ENCODE assay signal across 1 cellular context in genomic region chr1:228372183-228373003, GRCh38.
TF ChIP-seq lines count a peak whose summit lies in the region.

No MANE protein-coding gene starts in this region.

TF ChIP-seq in K562, 482 proteins besides CTCF, POLR2A, EP300 and RAD21 (continued from another document and continues in another):
- TF ChIP-seq ZFP91 (CRISPR knock-in tag; IDR thresholded peaks at IDR 0.05) (no peak), CEBPB (tag; IDR thresholded peaks at IDR 0.05) (no peak), CBX2 (IDR thresholded peaks at IDR 0.05; ENCODE audit: insufficient read depth, low read length, poor library complexity, severe bottlenecking) (no peak), CC2D1A (IDR thresholded peaks at IDR 0.05) (no peak), ZNF699 (CRISPR knock-in tag; IDR thresholded peaks at IDR 0.05; ENCODE audit: insufficient replicate concordance) (no peak), PHF21A (IDR thresholded peaks at IDR 0.05; ENCODE audit: borderline replicate concordance, low read depth) (no peak), U2AF1 (optimal IDR thresholded peaks at IDR 0.05; ENCODE audit: low read depth, low read length) (no peak), MYC (IDR thresholded peaks at IDR 0.05; ENCODE audit: low read depth, low read length) (peak; percentile 70; the same call in 1 of the 2 replicates), MYC (CRISPR knock-in tag; IDR thresholded peaks at IDR 0.05; ENCODE audit: borderline replicate concordance, low read depth) (no peak), TBP (optimal IDR thresholded peaks at IDR 0.05; ENCODE audit: low read depth, low read length) (no peak), KDM5B (IDR thresholded peaks at IDR 0.05; ENCODE audit: insufficient replicate concordance, low read depth, low read length) (peak; percentile 3), KDM4B (IDR thresholded peaks at IDR 0.05; ENCODE audit: borderline replicate concordance in 2 of 2, low read depth in 1 of 2) (no peak), ZFPM2 (CRISPR knock-in tag; IDR thresholded peaks at IDR 0.05) (no peak), KLF10 (CRISPR knock-in tag; IDR thresholded peaks at IDR 0.05) (no peak), ZNF609 (CRISPR knock-in tag; IDR thresholded peaks at IDR 0.05; ENCODE audit: borderline replicate concordance) (no peak), ARID2 (IDR thresholded peaks at IDR 0.05) (no peak), E2F3 (CRISPR knock-in tag; IDR thresholded peaks at IDR 0.05) (no peak), CBX8 (IDR thresholded peaks at IDR 0.05; ENCODE audit: borderline replicate concordance, extremely low read depth, low read depth, low read length, poor library complexity, severe bottlenecking) (no peak), MLX (CRISPR knock-in tag; conservative IDR thresholded peaks at IDR 0.05) (no peak), HINFP (tag; conservative IDR thresholded peaks at IDR 0.05; ENCODE audit: low read depth) (no peak), RBM25 (IDR thresholded peaks at IDR 0.05; ENCODE audit: low read depth, low read length, severe bottlenecking) (no peak), TCF7L2 (IDR thresholded peaks at IDR 0.05; ENCODE audit: low read depth, low read length) (no peak), ZBTB17 (CRISPR knock-in tag; IDR thresholded peaks at IDR 0.05) (no peak), CHD2 (IDR thresholded peaks at IDR 0.05; ENCODE audit: low read depth, low read length) (no peak), RCOR1 (IDR thresholded peaks at IDR 0.05; ENCODE audit: borderline replicate concordance in 1 of 2, low read depth in 2 of 2, low read length in 2 of 2) (0 out of 4 replicates have a peak, but pooled peaks of 1 of the 2 experiments have one; percentile 21), MTA3 (IDR thresholded peaks at IDR 0.05; ENCODE audit: borderline replicate concordance) (no peak; the same call in 1 of the 2 replicates), TCF15 (CRISPR knock-in tag; IDR thresholded peaks at IDR 0.05) (no peak), ZNF780A (CRISPR knock-in tag; IDR thresholded peaks at IDR 0.05) (no peak), ZNF449 (CRISPR knock-in tag; IDR thresholded peaks at IDR 0.05) (no peak), ZBTB7A (IDR thresholded peaks at IDR 0.05; ENCODE audit: borderline replicate concordance, control insufficient read depth, low read depth, low read length) (no peak), JUNB (CRISPR knock-in tag; conservative IDR thresholded peaks at IDR 0.05) (no peak), CTBP1 (IDR thresholded peaks at IDR 0.05; ENCODE audit: borderline replicate concordance) (peak; percentile 81; the same call in 1 of the 2 replicates), CHCHD3 (CRISPR knock-in tag; IDR thresholded peaks at IDR 0.05) (no peak), ZNF589 (CRISPR knock-in tag; IDR thresholded peaks at IDR 0.05; ENCODE audit: low read depth) (no peak), GABPB1 (CRISPR knock-in tag; IDR thresholded peaks at IDR 0.05) (no peak), TAF1 (IDR thresholded peaks at IDR 0.05; ENCODE audit: control insufficient read depth, extremely low read depth, insufficient read depth, low read length, severe bottlenecking) (no peak), DPF2 (IDR thresholded peaks at IDR 0.05) (0 out of 2 replicates have a peak, but pooled peaks have one; percentile 26), SMAD2 (IDR thresholded peaks at IDR 0.05; ENCODE audit: low read depth, low read length) (no peak), PYGO2 (tag; IDR thresholded peaks at IDR 0.05) (no peak), TCF7 (IDR thresholded peaks at IDR 0.05; ENCODE audit: borderline replicate concordance) (no peak), CREB5 (CRISPR knock-in tag; IDR thresholded peaks at IDR 0.05) (no peak), MCM3 (IDR thresholded peaks at IDR 0.05) (no peak), MYBL2 (IDR thresholded peaks at IDR 0.05; ENCODE audit: low read depth) (no peak), MYBL2 (CRISPR knock-in tag; IDR thresholded peaks at IDR 0.05; ENCODE audit: borderline replicate concordance) (no peak), PHF8 (IDR thresholded peaks at IDR 0.05; ENCODE audit: borderline replicate concordance, low read length) (no peak), CREM (IDR thresholded peaks at IDR 0.05; ENCODE audit: low read depth) (no peak), MNT (conservative IDR thresholded peaks at IDR 0.05) (peak; percentile 85 to 88), ZNF324 (CRISPR knock-in tag; IDR thresholded peaks at IDR 0.05) (no peak), USF1 (CRISPR knock-in tag; IDR thresholded peaks at IDR 0.05) (peak; percentile 75), POLR2H (tag; IDR thresholded peaks at IDR 0.05; ENCODE audit: low read depth) (no peak), ZNF584 (CRISPR knock-in tag; IDR thresholded peaks at IDR 0.05; ENCODE audit: low read depth) (no peak), ZNF316 (IDR thresholded peaks at IDR 0.05) (no peak), ZNF12 (CRISPR knock-in tag; IDR thresholded peaks at IDR 0.05) (no peak), CHD4 (IDR thresholded peaks at IDR 0.05; ENCODE audit: insufficient read depth, insufficient replicate concordance, low read depth, low read length, poor library complexity, severe bottlenecking) (no peak), HMGN3 (IDR thresholded peaks at IDR 0.05; ENCODE audit: borderline replicate concordance, extremely low read depth, insufficient read length, low read depth, low read length) (peak; percentile 82), CBFA2T2 (conservative IDR thresholded peaks at IDR 0.05) (peak; percentile 38), POLR2AphosphoS5 (IDR thresholded peaks at IDR 0.05; ENCODE audit: control insufficient read depth, insufficient read depth, low read depth, low read length) (no peak), MCM5 (IDR thresholded peaks at IDR 0.05; ENCODE audit: low read depth) (no peak), FOXP1 (CRISPR knock-in tag; IDR thresholded peaks at IDR 0.05) (no peak), SMARCE1 (IDR thresholded peaks at IDR 0.05) (peak; percentile 35; the same call in 1 of the 2 replicates), MEF2A (IDR thresholded peaks at IDR 0.05; ENCODE audit: control insufficient read depth, low read depth, low read length) (no peak), NELFE (IDR thresholded peaks at IDR 0.05; ENCODE audit: insufficient read depth, insufficient read length) (no peak), RBM17 (IDR thresholded peaks at IDR 0.05; ENCODE audit: borderline replicate concordance, low read depth, low read length) (no peak)
